7 cellular contexts compared by ENCODE assay signal in the genomic region with DNA sequence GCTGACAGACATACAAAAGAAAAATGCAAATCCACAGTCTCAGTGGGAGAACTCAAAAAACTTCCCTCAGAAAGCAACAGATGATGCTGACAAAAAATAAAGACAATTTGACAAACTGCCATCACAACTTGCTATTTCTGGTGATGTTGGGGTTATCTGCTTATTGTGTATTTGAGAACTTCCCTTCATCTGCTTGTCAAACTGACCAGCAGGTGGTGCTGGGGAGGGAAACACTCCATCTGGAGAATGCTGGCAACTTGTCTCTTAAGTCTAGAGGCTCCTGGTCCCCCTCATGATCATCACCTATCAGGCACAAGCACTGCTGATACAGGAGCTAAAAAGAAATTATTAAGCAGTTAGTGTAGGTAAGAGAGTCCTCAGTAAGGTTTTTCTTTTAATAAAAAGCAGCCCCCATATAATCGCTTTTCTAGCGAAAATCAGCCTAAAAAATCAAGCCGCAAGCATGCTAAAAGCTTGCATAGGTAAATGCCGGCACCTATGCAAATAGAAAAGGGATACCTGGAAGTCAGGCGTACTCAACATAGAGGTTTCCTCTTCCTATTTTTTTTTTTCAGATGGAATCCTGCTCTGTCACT. TPM values are rescaled to one million over a fixed set of nuclear protein-coding genes. Genes with fewer than 3 reads are reported as not detected.
DNase-seq lines count a peak whose midpoint lies in the region; ATAC-seq and TF ChIP-seq lines count a peak whose summit lies in the region.

No MANE protein-coding gene starts in this region.

- peak; percentile 70 for TF ChIP-seq CTCF in GM12873 (IDR thresholded peaks at IDR 0.05; ENCODE audit: insufficient read depth, low read depth, low read length, missing control alignments)

- CTCF ChIA-PET in activated naive CD4-positive, alpha-beta T cell treated with anti-CD3 and anti-CD28 coated beads, Interleukin-2, amount 10 ng/mL, durations not matched to agents 7 days and 5 days (lab: Charles Lee) = interaction anchor here (0.9 to 3.4 kb wide), 8 partner anchors 10 to 73 kb away, joined by 3 to 30 read pairs (median 4); a partner anchor contains a TSS

- H3K4me1 Mint-ChIP-seq in activated naive CD4-positive, alpha-beta T cell treated with anti-CD3 and anti-CD28 coated beads, Interleukin-2, amount 10 ng/mL, durations not matched to agents 7 days and 5 days = peaks cover 21% of the 10 kb centered on the region

- DNase-seq in SK-MEL-5 (ENCODE audit: low read depth, low spot score) (peak; percentile 68), left ventricle myocardium superior (peak; percentile 57), posterior vena cava (ENCODE audit: low spot score) (no peak)
- DNase-seq in activated naive CD4-positive, alpha-beta T cell treated with anti-CD3 and anti-CD28 coated beads, Interleukin-2, amount 10 ng/mL, durations not matched to agents 7 days and 5 days = peak; percentile 82
- DNase-seq in stimulated activated CD4-positive, alpha-beta T cell treated with anti-CD3 and anti-CD28 coated beads, Interleukin-12 subunit alpha, Interleukin-12 subunit beta, amount 100 ng/mL, for 4 hours = peak; percentile 61

- no peak overlapping the region for H3K27ac Mint-ChIP-seq in activated naive CD4-positive, alpha-beta T cell treated with anti-CD3 and anti-CD28 coated beads, Interleukin-2, amount 10 ng/mL, durations not matched to agents 7 days and 5 days

- H3K9me3 Mint-ChIP-seq in activated naive CD4-positive, alpha-beta T cell treated with anti-CD3 and anti-CD28 coated beads, Interleukin-2, amount 10 ng/mL, durations not matched to agents 7 days and 5 days = no peaks in the 10 kb centered on the region

- peaks cover 30% of the 10 kb centered on the region for H3K27me3 Mint-ChIP-seq in activated naive CD4-positive, alpha-beta T cell treated with anti-CD3 and anti-CD28 coated beads, Interleukin-2, amount 10 ng/mL, durations not matched to agents 7 days and 5 days

- in situ Hi-C loops in SK-MEL-5 (cut with HindIII; ENCODE audit: low pct_unique_long_range_greater_than_20kb, low sequenced_read_pairs) = no loop called here

- H3K36me3 Mint-ChIP-seq in activated naive CD4-positive, alpha-beta T cell treated with anti-CD3 and anti-CD28 coated beads, Interleukin-2, amount 10 ng/mL, durations not matched to agents 7 days and 5 days = no peaks in the 10 kb centered on the region

- no peak overlapping the region for H3K4me3 Mint-ChIP-seq in activated naive CD4-positive, alpha-beta T cell treated with anti-CD3 and anti-CD28 coated beads, Interleukin-2, amount 10 ng/mL, durations not matched to agents 7 days and 5 days

- intact Hi-C loops in left ventricle myocardium superior (cut with micrococcal nuclease) = no loop called here
- intact Hi-C loops in posterior vena cava (cut with DNase I) = no loop called here

- ATAC-seq in HG03175 (IDR thresholded peaks at IDR 0.05; ENCODE audit: unreplicated experiment) = peak; percentile 49
- peak; percentile 36 for ATAC-seq in left ventricle myocardium superior

RNA-seq across cellular contexts. Expression of a gene that starts 9.8 kb away (rescaled TPM):
- total RNA-seq in SK-MEL-5 (2014; rRNA removed; shearing (Covaris generic)) = 6.8 and 7.2 TPM in 2 replicates
- polyA plus RNA-seq in SK-MEL-5 (2015; cell fraction: cytosol; rRNA removed) = 3.9 and 4.2 TPM in 2 replicates
- 3.7 and 5.1 TPM in 2 replicates for polyA plus RNA-seq in SK-MEL-5 (2015; cell fraction: nucleus; rRNA removed)
- total RNA-seq in left ventricle myocardium superior (0.84 TPM), posterior vena cava (1 to 10 TPM in 1 of 2 donors, under 1 TPM in 1; 0.48 to 1.0 TPM)

RNA-seq across cellular contexts. Expression of a gene that starts 11.1 kb away (rescaled TPM):
- total RNA-seq in SK-MEL-5 (2014; rRNA removed; shearing (Covaris generic)) = not detected in 2 replicates
- not detected in 2 replicates for polyA plus RNA-seq in SK-MEL-5 (2015; cell fraction: cytosol; rRNA removed)
- polyA plus RNA-seq in SK-MEL-5 (2015; cell fraction: nucleus; rRNA removed) = not detected in 2 replicates
- total RNA-seq in left ventricle myocardium superior = not detected
- not detected for total RNA-seq in posterior vena cava

RNA-seq across cellular contexts. Expression of a gene that starts 45.4 kb away (rescaled TPM):
- total RNA-seq in SK-MEL-5 (2014; rRNA removed; shearing (Covaris generic)) = 30.6 and 31.1 TPM in 2 replicates
- polyA plus RNA-seq in SK-MEL-5 (2015; cell fraction: cytosol; rRNA removed) = 19.7 and 21.6 TPM in 2 replicates
- 92.1 and 104 TPM in 2 replicates for polyA plus RNA-seq in SK-MEL-5 (2015; cell fraction: nucleus; rRNA removed)
- total RNA-seq in left ventricle myocardium superior = 8.4 TPM
- 10 to 100 TPM; 15.5 to 23.6 TPM for total RNA-seq in posterior vena cava
